In genomic region chr5:172370648-172371248, GRCh38 we compare ENCODE assay signal across 8 cellular contexts.
DNase-seq lines count a peak whose midpoint lies in the region; ATAC-seq lines count a peak whose summit lies in the region.

No MANE protein-coding gene starts in this region.

- DNase-seq in DMS 273 (lab: John Stamatoyannopoulos, UW; ENCODE audit: unreplicated experiment) = peak; percentile 70
- DNase-seq in DMS 273 treated with DMSO at 0.1 percent for 48 hours (lab: John Stamatoyannopoulos, UW) = no peak
- peak; percentile 77 for DNase-seq in HT-29 (ENCODE audit: low spot score)
- DNase-seq in activated naive CD4-positive, alpha-beta T cell treated with anti-CD3 and anti-CD28 coated beads, Interleukin-2, amount 10 ng/mL, durations not matched to agents 7 days and 5 days = peak; percentile 62
- peak; percentile 24 for DNase-seq in left kidney (ENCODE audit: low read depth, low spot score)

- CTCF ChIA-PET in activated naive CD4-positive, alpha-beta T cell treated with anti-CD3 and anti-CD28 coated beads, Interleukin-2, amount 10 ng/mL, durations not matched to agents 7 days and 5 days (lab: Charles Lee) = interaction anchor here (0.9 to 1.5 kb wide), 6 partner anchors 14 to 82 kb away, joined by 3 to 4 read pairs (median 3); no protein-coding TSS in a partner anchor

- no peak overlapping the region for H3K4me3 Mint-ChIP-seq in activated naive CD4-positive, alpha-beta T cell treated with anti-CD3 and anti-CD28 coated beads, Interleukin-2, amount 10 ng/mL, durations not matched to agents 7 days and 5 days

- no peaks in the 10 kb centered on the region for H3K4me1 Mint-ChIP-seq in activated naive CD4-positive, alpha-beta T cell treated with anti-CD3 and anti-CD28 coated beads, Interleukin-2, amount 10 ng/mL, durations not matched to agents 7 days and 5 days

- H3K27ac Mint-ChIP-seq in activated naive CD4-positive, alpha-beta T cell treated with anti-CD3 and anti-CD28 coated beads, Interleukin-2, amount 10 ng/mL, durations not matched to agents 7 days and 5 days = no peak overlapping the region

- no peaks in the 10 kb centered on the region for H3K36me3 Mint-ChIP-seq in activated naive CD4-positive, alpha-beta T cell treated with anti-CD3 and anti-CD28 coated beads, Interleukin-2, amount 10 ng/mL, durations not matched to agents 7 days and 5 days

- H3K27me3 Mint-ChIP-seq in activated naive CD4-positive, alpha-beta T cell treated with anti-CD3 and anti-CD28 coated beads, Interleukin-2, amount 10 ng/mL, durations not matched to agents 7 days and 5 days = peaks cover 11% of the 10 kb centered on the region

- ATAC-seq in HG03521 (IDR thresholded peaks at IDR 0.05; ENCODE audit: unreplicated experiment) (no peak), HG02870 (IDR thresholded peaks at IDR 0.05; ENCODE audit: unreplicated experiment) (no peak), HG02884 (IDR thresholded peaks at IDR 0.05; ENCODE audit: unreplicated experiment) (no peak)

- peaks cover 21% of the 10 kb centered on the region for H3K9me3 Mint-ChIP-seq in activated naive CD4-positive, alpha-beta T cell treated with anti-CD3 and anti-CD28 coated beads, Interleukin-2, amount 10 ng/mL, durations not matched to agents 7 days and 5 days
